ENCODE assay signal across 8 cellular contexts in genomic region chr1:9787702-9788101, GRCh38. TPM values are rescaled to one million over a fixed set of nuclear protein-coding genes. Genes with fewer than 3 reads are reported as not detected.
A peak's percentile ranks its signal among the peaks of the same experiment; 100 is the strongest.
DNase-seq lines count a peak whose midpoint lies in the region; ATAC-seq and TF ChIP-seq lines count a peak whose summit lies in the region.

No MANE protein-coding gene starts in this region.

- no peak for TF ChIP-seq POLR2A in gastroesophageal sphincter (IDR thresholded peaks at IDR 0.05)

- no peak overlapping the region for H2AFZ ChIP-seq in smooth muscle cell (ENCODE audit: low read depth)

- H3K4me3 Mint-ChIP-seq in naive B cell: peak overlapping the region; percentile 65 to 92 (median 87)

- H4K20me1 ChIP-seq in smooth muscle cell (ENCODE audit: low read depth): peaks cover 96% of the 10 kb centered on the region

- no peak overlapping the region for H3K4me2 ChIP-seq in smooth muscle cell

- H3K36me3 ChIP-seq in WERI-Rb-1 (peaks cover 17% of the 10 kb centered on the region), gastroesophageal sphincter (no peaks in the 10 kb centered on the region), smooth muscle cell (ENCODE audit: low read depth) (no peaks in the 10 kb centered on the region)

- ATAC-seq in HG03064 (IDR thresholded peaks at IDR 0.05; ENCODE audit: low read depth, unreplicated experiment): peak; percentile 73
- peak; percentile 98 for ATAC-seq in naive B cell (ENCODE audit: low read depth in 2 of 2)
- ATAC-seq in gastroesophageal sphincter: no peak

- H3K27me3 Mint-ChIP-seq in naive B cell: no peaks in the 10 kb centered on the region

- no peak overlapping the region for H3K27ac ChIP-seq in WERI-Rb-1
- H3K27ac ChIP-seq in gastroesophageal sphincter: no peak overlapping the region
- H3K27ac ChIP-seq in smooth muscle cell (ENCODE audit: low read depth): no peak overlapping the region

- no peak for TF ChIP-seq EP300 in gastroesophageal sphincter (IDR thresholded peaks at IDR 0.05)

- DNase-seq in GM12864 (ENCODE audit: low read depth) (peak; percentile 80), naive B cell (peak; percentile 78), WERI-Rb-1 (no peak), NCI-H82 treated with DMSO at 0.1 percent for 48 hours (lab: John Stamatoyannopoulos, UW; ENCODE audit: unreplicated experiment) (no peak), smooth muscle cell (lab: John Stamatoyannopoulos, UW; ENCODE audit: unreplicated experiment) (no peak)
- peak; percentile 11 for DNase-seq in activated CD4-positive, alpha-beta T cell treated with anti-CD3 and anti-CD28 coated beads for 1 hour

- no peaks in the 10 kb centered on the region for H3K36me3 Mint-ChIP-seq in naive B cell

- H3K9me3 ChIP-seq in WERI-Rb-1 (ENCODE audit: severe bottlenecking) (no peaks in the 10 kb centered on the region), gastroesophageal sphincter (no peaks in the 10 kb centered on the region), smooth muscle cell (replicated peaks; ENCODE audit: low read depth) (no peaks in the 10 kb centered on the region)

- no peaks in the 10 kb centered on the region for H3K9me3 Mint-ChIP-seq in naive B cell

- H3K27ac Mint-ChIP-seq in naive B cell: peak overlapping the region; percentile 96 to 99 (median 98)

- TF ChIP-seq CTCF in GM12864 (IDR thresholded peaks at IDR 0.05; ENCODE audit: low read depth, low read length, missing control alignments) (no peak), WERI-Rb-1 (IDR thresholded peaks at IDR 0.05; ENCODE audit: low read depth, low read length) (no peak), gastroesophageal sphincter (IDR thresholded peaks at IDR 0.05) (no peak), smooth muscle cell (IDR thresholded peaks at IDR 0.05; ENCODE audit: borderline replicate concordance, insufficient read depth, poor library complexity, severe bottlenecking) (no peak)

- peak overlapping the region; percentile 32 for H3K4me3 ChIP-seq in GM12864 (ENCODE audit: low read depth, low read length)
- no peak overlapping the region for H3K4me3 ChIP-seq in WERI-Rb-1 (ENCODE audit: low read depth, low read length)
- H3K4me3 ChIP-seq in gastroesophageal sphincter: no peak overlapping the region
- no peak overlapping the region for H3K4me3 ChIP-seq in smooth muscle cell

- WGBS in gastroesophageal sphincter (ENCODE audit: low coverage in 1 of 2), 2 donors: 93 to 100% methylated on average over 4 of the region's 8 CpGs
- 95% methylated on average over 8 of the region's 8 CpGs for WGBS in smooth muscle cell (ENCODE audit: low lambda C conversion rate)

- H3K4me1 Mint-ChIP-seq in naive B cell: peaks cover 28 to 61% (median 36%) of the 10 kb centered on the region in 3 donors

- no peak overlapping the region for H3K9ac ChIP-seq in smooth muscle cell (ENCODE audit: low read depth)

- H3K79me2 ChIP-seq in smooth muscle cell (ENCODE audit: low read depth): peaks cover 52% of the 10 kb centered on the region

- no peaks in the 10 kb centered on the region for H3K27me3 ChIP-seq in WERI-Rb-1 (ENCODE audit: insufficient read depth, low read depth, severe bottlenecking)
- H3K27me3 ChIP-seq in gastroesophageal sphincter: no peaks in the 10 kb centered on the region
- H3K27me3 ChIP-seq in smooth muscle cell (ENCODE audit: low read depth): no peaks in the 10 kb centered on the region

- H3F3A ChIP-seq in smooth muscle cell (ENCODE audit: low read depth): no peaks in the 10 kb centered on the region

- peaks cover 0 to 10% (median 0%) of the 10 kb centered on the region in 3 donors for H3K4me1 ChIP-seq in gastroesophageal sphincter
- no peaks in the 10 kb centered on the region for H3K4me1 ChIP-seq in smooth muscle cell (ENCODE audit: low read depth)

RNA-seq across cellular contexts. Expression of gene CLSTN1, which starts 36.1 kb away (rescaled TPM):
- polyA plus RNA-seq in naive B cell (ENCODE audit: low read depth in 6 of 6) (10 to 100 TPM; 11.1 to 31.9 (median 15.0) TPM), smooth muscle cell (83.5 and 90.8 TPM in 2 replicates)
- total RNA-seq in gastroesophageal sphincter (10 to 100 TPM; 45.1 to 95.4 (median 58.7) TPM), smooth muscle cell (45.4 and 51.3 TPM in 2 replicates)

Comparison
In these comparisons a context has a peak if more than half of its experiments do, and no peak if none do; other contexts are left out.
1. DNase-seq: peak in GM12864 (single experiment), activated CD4-positive, alpha-beta T cell treated with anti-CD3 and anti-CD28 coated beads for 1 hour (single experiment) and naive B cell (single experiment); none in WERI-Rb-1 (single experiment), NCI-H82 treated with DMSO at 0.1 percent for 48 hours (single experiment) and smooth muscle cell (single experiment).